Comparison of ENCODE assay signal across 1 cellular context in the genomic region with DNA sequence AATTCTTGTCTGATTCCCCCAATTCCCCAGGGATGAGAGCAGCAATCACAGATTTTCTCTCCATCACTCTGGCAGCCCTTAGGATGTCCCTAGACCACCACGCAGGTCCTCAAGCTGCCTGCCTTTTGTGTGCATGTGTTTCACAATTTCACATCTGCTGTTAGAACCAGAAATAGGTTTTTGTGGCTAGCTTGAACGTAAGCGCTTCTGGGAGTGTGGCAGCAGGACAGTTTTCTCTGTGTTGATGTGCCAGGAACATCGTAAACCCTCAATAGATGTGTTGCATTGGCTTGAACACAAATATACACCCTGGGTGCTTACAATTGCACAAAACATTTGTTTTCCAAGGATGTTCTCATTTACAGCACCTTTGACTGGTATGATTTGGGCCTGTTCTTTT.
TF ChIP-seq lines count a peak whose summit lies in the region.

No MANE protein-coding gene starts in this region.

TF ChIP-seq in GM23338, 12 proteins besides CTCF, POLR2A, EP300 and RAD21 (continued from another document):
- no peak for TF ChIP-seq ZNF462 (CRISPR knock-in tag; IDR thresholded peaks at IDR 0.05)
- no peak for TF ChIP-seq CREB1 (CRISPR knock-in tag; IDR thresholded peaks at IDR 0.05; ENCODE audit: low read depth)
- TF ChIP-seq ZNF114 (CRISPR knock-in tag; IDR thresholded peaks at IDR 0.05): no peak
- TF ChIP-seq EZH2phosphoT487 (IDR thresholded peaks at IDR 0.05; ENCODE audit: unreplicated experiment): no peak
- no peak for TF ChIP-seq EZH2 (IDR thresholded peaks at IDR 0.05; ENCODE audit: low read depth, unreplicated experiment)
- no peak for TF ChIP-seq ZNF331 (CRISPR knock-in tag; IDR thresholded peaks at IDR 0.05; ENCODE audit: low read depth)
- TF ChIP-seq JUNB (IDR thresholded peaks at IDR 0.05; ENCODE audit: unreplicated experiment): no peak
- no peak for TF ChIP-seq NANOG (IDR thresholded peaks at IDR 0.05; ENCODE audit: borderline replicate concordance)
- no peak for TF ChIP-seq STAT1 (IDR thresholded peaks at IDR 0.05; ENCODE audit: unreplicated experiment)
- TF ChIP-seq REST (IDR thresholded peaks at IDR 0.05; ENCODE audit: unreplicated experiment): no peak
